Comparison of ENCODE assay signal across 10 cellular contexts in genomic region chr2:235087812-235088607, GRCh38.
DNase-seq lines count a peak whose midpoint lies in the region; ATAC-seq and TF ChIP-seq lines count a peak whose summit lies in the region.
"Had no signal": no experiment of that assay in that cellular context is flagged by ENCODE, and none has a peak within 500 bp of the region (broad histone marks: within the 10 kb centered on the region; RNA-seq: fewer than 3 reads in every experiment).

No MANE protein-coding gene starts in this region.

- H3K9me3 Mint-ChIP-seq in nephron progenitor cell: peaks cover 14% of the 10 kb centered on the region

- no peak for TF ChIP-seq POLR2A in uterus (IDR thresholded peaks at IDR 0.05)
- TF ChIP-seq POLR2A in GM18505 (IDR thresholded peaks at IDR 0.05; ENCODE audit: borderline replicate concordance, extremely low read depth, insufficient read depth, insufficient read length): no peak

- H3K9me3 ChIP-seq in uterus: no peaks in the 10 kb centered on the region

- ATAC-seq in GM18505 (IDR thresholded peaks at IDR 0.05; ENCODE audit: unreplicated experiment) (no peak), GM19023 (IDR thresholded peaks at IDR 0.05; ENCODE audit: unreplicated experiment) (no peak)
- ATAC-seq in stimulated activated naive CD8-positive, alpha-beta T cell treated with anti-CD3 and anti-CD28 coated beads, Interleukin-15, Interleukin-2, amounts not matched to agents 100 U/mL and 50 U/mL, for 24 hours: no peak

- peak overlapping the region in 1 of 2 donors; percentile 60 for H3K27ac ChIP-seq in uterus

- no peaks in the 10 kb centered on the region for H3K36me3 Mint-ChIP-seq in nephron progenitor cell (ENCODE audit: low read depth)

- H3K4me1 Mint-ChIP-seq in nephron progenitor cell: peaks cover 34% of the 10 kb centered on the region

- no peaks in the 10 kb centered on the region for H3K36me3 ChIP-seq in uterus

- H3K27ac Mint-ChIP-seq in nephron progenitor cell: peak overlapping the region; percentile 13

- peaks cover 24% of the 10 kb centered on the region for H3K27me3 Mint-ChIP-seq in nephron progenitor cell (ENCODE audit: low read depth, poor library complexity)

- intact Hi-C loops in uterus (cut with DNase I; ENCODE audit: low total_unique reads): no loop called here

- H3K27me3 ChIP-seq in uterus: no peaks in the 10 kb centered on the region

- no peaks in the 10 kb centered on the region for H3K4me1 ChIP-seq in uterus

- no peak overlapping the region for H3K4me3 ChIP-seq in fibroblast of mammary gland (ENCODE audit: control insufficient read depth, low read depth, low read length)
- H3K4me3 ChIP-seq in uterus: peak overlapping the region in 1 of 2 donors; percentile 3

- H3K4me3 Mint-ChIP-seq in nephron progenitor cell: no peak overlapping the region

- TF ChIP-seq CTCF in fibroblast of mammary gland (conservative IDR thresholded peaks at IDR 0.05; ENCODE audit: control insufficient read depth, insufficient read depth, low read depth, low read length) (peak; percentile 1), nephron progenitor cell (IDR thresholded peaks at IDR 0.05) (no peak), uterus (IDR thresholded peaks at IDR 0.05) (peak in 2 of 4 experiments; percentile 15 to 23)

- peak; percentile 56 for DNase-seq in NCI-H2227 (lab: John Stamatoyannopoulos, UW; ENCODE audit: unreplicated experiment)
- DNase-seq in NCI-H2227 treated with DMSO at 0.1 percent for 48 hours (lab: John Stamatoyannopoulos, UW): no peak
- peak; percentile 20 for DNase-seq in fibroblast of mammary gland (ENCODE audit: low read depth)
- peak; percentile 18 for DNase-seq in nephron progenitor cell
- DNase-seq in uterus: peak; percentile 40 to 68
- DNase-seq in stimulated activated naive CD8-positive, alpha-beta T cell treated with anti-CD3 and anti-CD28 coated beads, Interleukin-15, Interleukin-2, amounts not matched to agents 100 U/mL and 50 U/mL, for 24 hours: no peak
- DNase-seq: GDM1, NCI-H2171 treated with DMSO at 0.1 percent for 48 hours had no signal

Comparison
In these comparisons a context has a peak if more than half of its experiments do, and no peak if none do; other contexts are left out.
1. DNase-seq: peak in NCI-H2227 (single experiment), fibroblast of mammary gland (single experiment), nephron progenitor cell (single experiment) and uterus (2 of 2); none in NCI-H2227 treated with DMSO at 0.1 percent for 48 hours (single experiment) and stimulated activated naive CD8-positive, alpha-beta T cell treated with anti-CD3 and anti-CD28 coated beads, Interleukin-15, Interleukin-2, amounts not matched to agents 100 U/mL and 50 U/mL, for 24 hours (single experiment).